In genomic region chr12:47391566-47391965, GRCh38 we compare ENCODE assay signal across 9 cellular contexts.
DNase-seq lines count a peak whose midpoint lies in the region; ATAC-seq, FAIRE-seq and TF ChIP-seq lines count a peak whose summit lies in the region.
"Had no signal": no experiment of that assay in that cellular context is flagged by ENCODE, and none has a peak within 500 bp of the region (broad histone marks: within the 10 kb centered on the region; RNA-seq: fewer than 3 reads in every experiment).

No MANE protein-coding gene starts in this region.

- H3K4me1 ChIP-seq in astrocyte (ENCODE audit: insufficient read depth, low read length), result peaks cover 17% of the 10 kb centered on the region

- no peak for TF ChIP-seq CTCF in activated CD8-positive, alpha-beta T cell treated with anti-CD3 and anti-CD28 coated beads for 36 hours (IDR thresholded peaks at IDR 0.05)
- TF ChIP-seq CTCF in astrocyte (IDR thresholded peaks at IDR 0.05; ENCODE audit: insufficient read depth, low read depth, low read length) (no peak), WTC11 (IDR thresholded peaks at IDR 0.05) (no peak)

- H3K27me3 Mint-ChIP-seq in activated CD8-positive, alpha-beta T cell treated with anti-CD3 and anti-CD28 coated beads for 36 hours, result no peaks in the 10 kb centered on the region
- peaks cover 4% of the 10 kb centered on the region for H3K27me3 Mint-ChIP-seq in astrocyte (ENCODE audit: low read depth, unreplicated experiment)
- H3K27me3 Mint-ChIP-seq in WTC11 (ENCODE audit: low read depth), result no peaks in the 10 kb centered on the region

- no peak overlapping the region for H3K4me2 ChIP-seq in astrocyte (ENCODE audit: low read length)

- no peaks in the 10 kb centered on the region for H3K9me3 ChIP-seq in astrocyte (ENCODE audit: insufficient read depth, low read depth, low read length)
- peaks cover under 1% of the 10 kb centered on the region; the same call in 1 of the 2 replicates for H3K9me3 ChIP-seq in MG63

- peaks cover 22% of the 10 kb centered on the region for H3K9me3 Mint-ChIP-seq in activated CD8-positive, alpha-beta T cell treated with anti-CD3 and anti-CD28 coated beads for 36 hours
- H3K9me3 Mint-ChIP-seq in astrocyte (ENCODE audit: unreplicated experiment) (peaks cover under 1% of the 10 kb centered on the region), WTC11 (peaks cover 14% of the 10 kb centered on the region)

- H4K20me1 ChIP-seq in astrocyte (ENCODE audit: insufficient read depth, low read length), result no peaks in the 10 kb centered on the region

- CTCF ChIA-PET in activated CD8-positive, alpha-beta T cell treated with anti-CD3 and anti-CD28 coated beads for 36 hours (lab: Charles Lee), result interaction anchor here (0.9 to 2.0 kb wide), 7 partner anchors 11 to 176 kb away, joined by 3 to 7 read pairs (median 4); no protein-coding TSS in a partner anchor
- CTCF ChIA-PET in WTC11 (lab: Charles Lee), result no interaction called here

- DNase-seq in GM19239 (ENCODE audit: insufficient read length, low spot score), result no peak
- peak; percentile 93 for DNase-seq in activated CD8-positive, alpha-beta T cell treated with anti-CD3 and anti-CD28 coated beads for 36 hours
- DNase-seq in astrocyte (ENCODE audit: low read depth), result peak; percentile 52
- DNase-seq in stimulated activated CD4-positive, alpha-beta T cell treated with anti-CD3 and anti-CD28 coated beads, TNF-alpha, amount 100 ng/mL, for 1 hour (ENCODE audit: low read depth in 3 of 3, low spot score in 1 of 3), result peak; percentile 13 to 27 (median 24)
- no peak for DNase-seq in WTC11 (ENCODE audit: low spot score)
- no peak for DNase-seq in HK-2 (ENCODE audit: unreplicated experiment)
- no peak for DNase-seq in MG63
- DNase-seq: H7 had no signal

- no peaks in the 10 kb centered on the region for H3K79me2 ChIP-seq in astrocyte (ENCODE audit: insufficient read depth, low read length)

- H3K27ac ChIP-seq in astrocyte (ENCODE audit: low read depth, low read length), result no peak overlapping the region

- H3K36me3 ChIP-seq in astrocyte (ENCODE audit: insufficient read depth, low read length) (no peaks in the 10 kb centered on the region), MG63 (no peaks in the 10 kb centered on the region)

- no peak overlapping the region for H3K9ac ChIP-seq in astrocyte (ENCODE audit: low read length)

- FAIRE-seq in GM19239 (lab: Jason Lieb, UNC) (peak; percentile 78), astrocyte (lab: Jason Lieb, UNC) (no peak)

- H3K4me3 Mint-ChIP-seq in activated CD8-positive, alpha-beta T cell treated with anti-CD3 and anti-CD28 coated beads for 36 hours, result peak overlapping the region; percentile 72
- no peak overlapping the region for H3K4me3 Mint-ChIP-seq in astrocyte (ENCODE audit: unreplicated experiment)
- no peak overlapping the region for H3K4me3 Mint-ChIP-seq in WTC11

- H3K27me3 ChIP-seq in astrocyte (ENCODE audit: insufficient read depth, low read length), result no peaks in the 10 kb centered on the region
- H3K27me3 ChIP-seq in MG63, result no peaks in the 10 kb centered on the region

- peak overlapping the region; percentile 100 for H3K27ac Mint-ChIP-seq in activated CD8-positive, alpha-beta T cell treated with anti-CD3 and anti-CD28 coated beads for 36 hours
- H3K27ac Mint-ChIP-seq in astrocyte (ENCODE audit: unreplicated experiment) (no peak overlapping the region), WTC11 (no peak overlapping the region; the same call in 1 of the 2 replicates)

- peaks cover 85% of the 10 kb centered on the region for H3K4me1 Mint-ChIP-seq in activated CD8-positive, alpha-beta T cell treated with anti-CD3 and anti-CD28 coated beads for 36 hours (ENCODE audit: low read depth)
- H3K4me1 Mint-ChIP-seq in astrocyte (ENCODE audit: low read depth, unreplicated experiment) (peaks cover 10% of the 10 kb centered on the region), WTC11 (peaks cover 30% of the 10 kb centered on the region)

- intact Hi-C loops in activated CD8-positive, alpha-beta T cell treated with anti-CD3 and anti-CD28 coated beads for 36 hours (cut with micrococcal nuclease), result loop anchor here (2.0 to 10.0 kb wide), 2 partner anchors 35 to 307 kb away; no protein-coding TSS in a partner anchor

- H2AFZ ChIP-seq in astrocyte (ENCODE audit: low read depth, low read length), result no peak overlapping the region

- POLR2A ChIA-PET in activated CD8-positive, alpha-beta T cell treated with anti-CD3 and anti-CD28 coated beads for 36 hours (lab: Charles Lee), result interaction anchor here (0.7 to 5.3 kb wide), 23 partner anchors 11 to 181 kb away, joined by 3 to 37 read pairs (median 4); no protein-coding TSS in a partner anchor
- POLR2A ChIA-PET in WTC11 (lab: Charles Lee), result no interaction called here

- H3K4me3 ChIP-seq in astrocyte (ENCODE audit: insufficient read depth, low read depth, low read length) (no peak overlapping the region), MG63 (no peak overlapping the region)

- H3K36me3 Mint-ChIP-seq in activated CD8-positive, alpha-beta T cell treated with anti-CD3 and anti-CD28 coated beads for 36 hours (ENCODE audit: low read depth), result peaks cover 53% of the 10 kb centered on the region
- H3K36me3 Mint-ChIP-seq in astrocyte (ENCODE audit: low read depth, unreplicated experiment) (no peaks in the 10 kb centered on the region), WTC11 (peaks cover 2% of the 10 kb centered on the region)

- ATAC-seq in activated CD8-positive, alpha-beta T cell treated with anti-CD3 and anti-CD28 coated beads for 36 hours, result peak; percentile 75
- ATAC-seq in WTC11 (no peak), HG02884 (IDR thresholded peaks at IDR 0.05; ENCODE audit: unreplicated experiment) (no peak)

TF ChIP-seq in WTC11, 78 proteins besides CTCF, POLR2A, EP300 and RAD21 (continues in another document):
- TF ChIP-seq ZNF219 (CRISPR knock-in tag; IDR thresholded peaks at IDR 0.05; ENCODE audit: borderline replicate concordance) (no peak), TP53 (CRISPR knock-in tag; IDR thresholded peaks at IDR 0.05) (no peak), ZBTB21 (CRISPR knock-in tag; IDR thresholded peaks at IDR 0.05; ENCODE audit: borderline replicate concordance) (no peak), ZNF281 (CRISPR knock-in tag; IDR thresholded peaks at IDR 0.05) (no peak)
- TF ChIP-seq, protein P1, sequence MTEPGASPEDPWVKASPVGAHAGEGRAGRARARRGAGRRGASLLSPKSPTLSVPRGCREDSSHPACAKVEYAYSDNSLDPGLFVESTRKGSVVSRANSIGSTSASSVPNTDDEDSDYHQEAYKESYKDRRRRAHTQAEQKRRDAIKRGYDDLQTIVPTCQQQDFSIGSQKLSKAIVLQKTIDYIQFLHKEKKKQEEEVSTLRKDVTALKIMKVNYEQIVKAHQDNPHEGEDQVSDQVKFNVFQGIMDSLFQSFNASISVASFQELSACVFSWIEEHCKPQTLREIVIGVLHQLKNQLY (CRISPR knock-in tag; IDR thresholded peaks at IDR 0.05), result no peak
- TF ChIP-seq, protein P2, sequence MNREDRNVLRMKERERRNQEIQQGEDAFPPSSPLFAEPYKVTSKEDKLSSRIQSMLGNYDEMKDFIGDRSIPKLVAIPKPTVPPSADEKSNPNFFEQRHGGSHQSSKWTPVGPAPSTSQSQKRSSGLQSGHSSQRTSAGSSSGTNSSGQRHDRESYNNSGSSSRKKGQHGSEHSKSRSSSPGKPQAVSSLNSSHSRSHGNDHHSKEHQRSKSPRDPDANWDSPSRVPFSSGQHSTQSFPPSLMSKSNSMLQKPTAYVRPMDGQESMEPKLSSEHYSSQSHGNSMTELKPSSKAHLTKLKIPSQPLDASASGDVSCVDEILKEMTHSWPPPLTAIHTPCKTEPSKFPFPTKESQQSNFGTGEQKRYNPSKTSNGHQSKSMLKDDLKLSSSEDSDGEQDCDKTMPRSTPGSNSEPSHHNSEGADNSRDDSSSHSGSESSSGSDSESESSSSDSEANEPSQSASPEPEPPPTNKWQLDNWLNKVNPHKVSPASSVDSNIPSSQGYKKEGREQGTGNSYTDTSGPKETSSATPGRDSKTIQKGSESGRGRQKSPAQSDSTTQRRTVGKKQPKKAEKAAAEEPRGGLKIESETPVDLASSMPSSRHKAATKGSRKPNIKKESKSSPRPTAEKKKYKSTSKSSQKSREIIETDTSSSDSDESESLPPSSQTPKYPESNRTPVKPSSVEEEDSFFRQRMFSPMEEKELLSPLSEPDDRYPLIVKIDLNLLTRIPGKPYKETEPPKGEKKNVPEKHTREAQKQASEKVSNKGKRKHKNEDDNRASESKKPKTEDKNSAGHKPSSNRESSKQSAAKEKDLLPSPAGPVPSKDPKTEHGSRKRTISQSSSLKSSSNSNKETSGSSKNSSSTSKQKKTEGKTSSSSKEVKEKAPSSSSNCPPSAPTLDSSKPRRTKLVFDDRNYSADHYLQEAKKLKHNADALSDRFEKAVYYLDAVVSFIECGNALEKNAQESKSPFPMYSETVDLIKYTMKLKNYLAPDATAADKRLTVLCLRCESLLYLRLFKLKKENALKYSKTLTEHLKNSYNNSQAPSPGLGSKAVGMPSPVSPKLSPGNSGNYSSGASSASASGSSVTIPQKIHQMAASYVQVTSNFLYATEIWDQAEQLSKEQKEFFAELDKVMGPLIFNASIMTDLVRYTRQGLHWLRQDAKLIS (CRISPR knock-in tag; IDR thresholded peaks at IDR 0.05; ENCODE audit: borderline replicate concordance), result no peak
- TF ChIP-seq, protein P3, sequence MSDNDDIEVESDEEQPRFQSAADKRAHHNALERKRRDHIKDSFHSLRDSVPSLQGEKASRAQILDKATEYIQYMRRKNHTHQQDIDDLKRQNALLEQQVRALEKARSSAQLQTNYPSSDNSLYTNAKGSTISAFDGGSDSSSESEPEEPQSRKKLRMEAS (CRISPR knock-in tag; IDR thresholded peaks at IDR 0.05), result no peak

Comparison
In these comparisons a context has a peak if more than half of its experiments do, and no peak if none do; other contexts are left out.
1. DNase-seq: peak in activated CD8-positive, alpha-beta T cell treated with anti-CD3 and anti-CD28 coated beads for 36 hours (single experiment), astrocyte (single experiment) and stimulated activated CD4-positive, alpha-beta T cell treated with anti-CD3 and anti-CD28 coated beads, TNF-alpha, amount 100 ng/mL, for 1 hour (3 of 3); none in GM19239 (single experiment), WTC11 (single experiment), HK-2 (single experiment) and MG63 (single experiment).